Comparison of ENCODE assay signal across 8 cellular contexts in genomic region chr17:3723188-3723555, GRCh38. TPM values are rescaled to one million over a fixed set of nuclear protein-coding genes. Genes with fewer than 3 reads are reported as not detected.
DNase-seq lines count a peak whose midpoint lies in the region.

No MANE protein-coding gene starts in this region.

- H3K4me1 ChIP-seq in iPS-20b (ENCODE audit: insufficient read depth, low read length) = peaks cover 7% of the 10 kb centered on the region

- no peaks in the 10 kb centered on the region for H3K27me3 Mint-ChIP-seq in T-helper 2 cell treated with Interferon-gamma antibody and Interleukin-4, amounts not matched to agents 5 μg/mL and 100 μg/mL, for 36 hours (ENCODE audit: low read depth)
- no peaks in the 10 kb centered on the region for H3K27me3 Mint-ChIP-seq in activated CD4-positive, alpha-beta memory T cell treated with anti-CD3 and anti-CD28 coated beads, Interleukin-2, amount 10 ng/mL, durations not matched to agents 7 days and 5 days

- POLR2A ChIA-PET in activated CD4-positive, alpha-beta memory T cell treated with anti-CD3 and anti-CD28 coated beads, Interleukin-2, amount 10 ng/mL, durations not matched to agents 7 days and 5 days (lab: Charles Lee) = interaction anchor here (0.8 to 3.2 kb wide), 16 partner anchors 9 to 242 kb away, joined by 3 to 41 read pairs (median 6); partner anchors contain the start of genes EMC6, P2RX5 and TAX1BP3

- H3K27ac ChIP-seq in iPS-20b (ENCODE audit: low read length) (no peak overlapping the region), substantia nigra (ENCODE audit: low read depth, low read length, poor library complexity, severe bottlenecking) (peak overlapping the region; percentile 79)

- H3K4me3 ChIP-seq in iPS-20b (ENCODE audit: low read length) = peak overlapping the region; percentile 96

- H3K36me3 Mint-ChIP-seq in T-helper 2 cell treated with Interferon-gamma antibody and Interleukin-4, amounts not matched to agents 5 μg/mL and 100 μg/mL, for 36 hours (ENCODE audit: low read depth) = peaks cover 67% of the 10 kb centered on the region
- peaks cover 70% of the 10 kb centered on the region for H3K36me3 Mint-ChIP-seq in activated CD4-positive, alpha-beta memory T cell treated with anti-CD3 and anti-CD28 coated beads, Interleukin-2, amount 10 ng/mL, durations not matched to agents 7 days and 5 days (ENCODE audit: low read depth)

- peaks cover 46% of the 10 kb centered on the region for H3K36me3 ChIP-seq in iPS-20b (ENCODE audit: insufficient read depth, low read depth, low read length)

- H3K27ac Mint-ChIP-seq in T-helper 2 cell treated with Interferon-gamma antibody and Interleukin-4, amounts not matched to agents 5 μg/mL and 100 μg/mL, for 36 hours = peak overlapping the region; percentile 75
- peak overlapping the region; percentile 68 for H3K27ac Mint-ChIP-seq in activated CD4-positive, alpha-beta memory T cell treated with anti-CD3 and anti-CD28 coated beads, Interleukin-2, amount 10 ng/mL, durations not matched to agents 7 days and 5 days

- H3K9ac ChIP-seq in iPS-20b (ENCODE audit: low read depth, low read length) = peak overlapping the region; percentile 91

- no peak for DNase-seq in T-helper 2 cell treated with Interferon-gamma antibody and Interleukin-4, amounts not matched to agents 5 μg/mL and 100 μg/mL, for 36 hours (ENCODE audit: low spot score)
- DNase-seq in T-helper 2 cell (no peak), substantia nigra (lab: John Stamatoyannopoulos, UW) (peak in 1 of 49 donors; percentile 40), activated gamma-delta T cell (lab: John Stamatoyannopoulos, UW) (no peak), NCI-H524 treated with DMSO at 0.1 percent for 48 hours (lab: John Stamatoyannopoulos, UW) (no peak)
- no peak for DNase-seq in activated CD4-positive, alpha-beta memory T cell treated with anti-CD3 and anti-CD28 coated beads, Interleukin-2, amount 10 ng/mL, durations not matched to agents 7 days and 5 days
- DNase-seq in stimulated activated CD4-positive, alpha-beta T cell treated with anti-CD3 and anti-CD28 coated beads, Interleukin-2, amount 100 ng/mL, for 24 hours = no peak

- H3K9me3 Mint-ChIP-seq in T-helper 2 cell treated with Interferon-gamma antibody and Interleukin-4, amounts not matched to agents 5 μg/mL and 100 μg/mL, for 36 hours = no peaks in the 10 kb centered on the region
- H3K9me3 Mint-ChIP-seq in activated CD4-positive, alpha-beta memory T cell treated with anti-CD3 and anti-CD28 coated beads, Interleukin-2, amount 10 ng/mL, durations not matched to agents 7 days and 5 days = no peaks in the 10 kb centered on the region

- H3K27me3 ChIP-seq in iPS-20b (ENCODE audit: insufficient read depth, low read length) = no peaks in the 10 kb centered on the region

- peaks cover 58% of the 10 kb centered on the region for H3K4me1 Mint-ChIP-seq in T-helper 2 cell treated with Interferon-gamma antibody and Interleukin-4, amounts not matched to agents 5 μg/mL and 100 μg/mL, for 36 hours (ENCODE audit: low read depth)
- H3K4me1 Mint-ChIP-seq in activated CD4-positive, alpha-beta memory T cell treated with anti-CD3 and anti-CD28 coated beads, Interleukin-2, amount 10 ng/mL, durations not matched to agents 7 days and 5 days = peaks cover 68% of the 10 kb centered on the region

- H3K4me3 Mint-ChIP-seq in T-helper 2 cell treated with Interferon-gamma antibody and Interleukin-4, amounts not matched to agents 5 μg/mL and 100 μg/mL, for 36 hours = peak overlapping the region; percentile 91
- peak overlapping the region; percentile 79 for H3K4me3 Mint-ChIP-seq in activated CD4-positive, alpha-beta memory T cell treated with anti-CD3 and anti-CD28 coated beads, Interleukin-2, amount 10 ng/mL, durations not matched to agents 7 days and 5 days

- H3K9me3 ChIP-seq in iPS-20b (ENCODE audit: insufficient read depth, low read depth, low read length) = no peaks in the 10 kb centered on the region

- CTCF ChIA-PET in activated CD4-positive, alpha-beta memory T cell treated with anti-CD3 and anti-CD28 coated beads, Interleukin-2, amount 10 ng/mL, durations not matched to agents 7 days and 5 days (lab: Charles Lee) = interaction anchor here (0.5 to 3.3 kb wide), 12 partner anchors 9 to 122 kb away, joined by 3 to 23 read pairs (median 10); partner anchors contain the start of genes CTNS, NCBP3, P2RX5 and SHPK

RNA-seq across cellular contexts. Expression of gene HASPIN, which starts 0.5 kb away (rescaled TPM):
- 10 to 100 TPM; 23.8 to 25.2 TPM for total RNA-seq in activated CD4-positive, alpha-beta memory T cell treated with anti-CD3 and anti-CD28 coated beads, Interleukin-2, amount 10 ng/mL, durations not matched to agents 7 days and 5 days

RNA-seq across cellular contexts. Expression of gene P2RX5, which starts 27.2 kb away (rescaled TPM):
- total RNA-seq in activated CD4-positive, alpha-beta memory T cell treated with anti-CD3 and anti-CD28 coated beads, Interleukin-2, amount 10 ng/mL, durations not matched to agents 7 days and 5 days = 10 to 100 TPM; 30.8 to 31.1 TPM

RNA-seq across cellular contexts. Expression of gene EMC6, which starts 54.6 kb away (rescaled TPM):
- 10 to 100 TPM; 40.4 to 41.6 TPM for total RNA-seq in activated CD4-positive, alpha-beta memory T cell treated with anti-CD3 and anti-CD28 coated beads, Interleukin-2, amount 10 ng/mL, durations not matched to agents 7 days and 5 days

RNA-seq across cellular contexts. Expression of gene TAX1BP3, which starts 54.8 kb away (rescaled TPM):
- 10 to 100 TPM; 23.2 to 25.0 TPM for total RNA-seq in activated CD4-positive, alpha-beta memory T cell treated with anti-CD3 and anti-CD28 coated beads, Interleukin-2, amount 10 ng/mL, durations not matched to agents 7 days and 5 days
